9 cellular contexts compared by ENCODE assay signal in genomic region chr16:53089434-53090270, GRCh38. TPM values are rescaled to one million over a fixed set of nuclear protein-coding genes. Genes with fewer than 3 reads are reported as not detected.
DNase-seq lines count a peak whose midpoint lies in the region; ATAC-seq, FAIRE-seq and TF ChIP-seq lines count a peak whose summit lies in the region.
"Had no signal": no experiment of that assay in that cellular context is flagged by ENCODE, and none has a peak within 500 bp of the region (broad histone marks: within the 10 kb centered on the region; RNA-seq: fewer than 3 reads in every experiment).

No MANE protein-coding gene starts in this region.

- H3K36me3 ChIP-seq in A673 (ENCODE audit: insufficient read depth, low read length, poor library complexity, severe bottlenecking) (no peaks in the 10 kb centered on the region), mucosa of rectum (ENCODE audit: control insufficient read depth in 2 of 2, insufficient read depth in 2 of 2, low read length in 2 of 2) (no peaks in the 10 kb centered on the region), WERI-Rb-1 (no peaks in the 10 kb centered on the region)

- BruUV-seq in A673 (replicated peaks; lab: Mats Ljungman, UMichigan), result no TSS peak

- no peak for FAIRE-seq in GM12891 (lab: Jason Lieb, UNC)

- ATAC-seq in HG02885 (IDR thresholded peaks at IDR 0.05; ENCODE audit: poor library complexity, unreplicated experiment), result no peak

- CTCF ChIA-PET in A673 (lab: Charles Lee), result no interaction called here

- no peak overlapping the region for H3K9ac ChIP-seq in mucosa of rectum (ENCODE audit: low read depth in 1 of 2, low read length in 2 of 2)

- intact Hi-C loops in A673 (cut with micrococcal nuclease; ENCODE audit: unreplicated experiment), result no loop called here

- peak overlapping the region; percentile 91 for H3K27ac ChIP-seq in A673 (ENCODE audit: low read depth, low read length, poor library complexity, severe bottlenecking)
- H3K27ac ChIP-seq in cingulate gyrus (ENCODE audit: low read depth, low read length), result peak overlapping the region; percentile 88
- peak overlapping the region; percentile 63 to 86 for H3K27ac ChIP-seq in mucosa of rectum (ENCODE audit: low read depth in 2 of 2, low read length in 2 of 2)
- H3K27ac ChIP-seq in WERI-Rb-1, result no peak overlapping the region

- H3K9me3 ChIP-seq in A673 (ENCODE audit: low read depth, low read length, poor library complexity, severe bottlenecking) (no peaks in the 10 kb centered on the region), mucosa of rectum (ENCODE audit: control insufficient read depth in 2 of 2, low read length in 2 of 2) (no peaks in the 10 kb centered on the region), WERI-Rb-1 (ENCODE audit: severe bottlenecking) (no peaks in the 10 kb centered on the region)
- H3K9me3 ChIP-seq: Caco-2 had no signal

- TF ChIP-seq CTCF in A673 (conservative IDR thresholded peaks at IDR 0.05; ENCODE audit: low read depth, low read length) (no peak), WERI-Rb-1 (IDR thresholded peaks at IDR 0.05; ENCODE audit: low read depth, low read length) (no peak)

- peaks cover 81% of the 10 kb centered on the region for H3K4me1 ChIP-seq in A673 (ENCODE audit: insufficient read depth, low read length, poor library complexity, severe bottlenecking)
- H3K4me1 ChIP-seq in mucosa of rectum (ENCODE audit: control insufficient read depth in 2 of 2, insufficient read depth in 2 of 2, low read length in 2 of 2), result peaks cover 47 to 50% of the 10 kb centered on the region in 2 donors
- H3K4me1 ChIP-seq: Caco-2 had no signal

- peak overlapping the region; percentile 10 for H3K4me3 ChIP-seq in A673 (ENCODE audit: low read depth, low read length, poor library complexity, severe bottlenecking)
- peak overlapping the region in 1 of 2 donors; percentile 3 for H3K4me3 ChIP-seq in mucosa of rectum (ENCODE audit: low read length in 2 of 2)
- no peak overlapping the region for H3K4me3 ChIP-seq in WERI-Rb-1 (ENCODE audit: low read depth, low read length)

- POLR2A ChIA-PET in A673 (lab: Charles Lee; ENCODE audit: low non-redundant PET), result interaction anchor here (0.5 to 0.6 kb wide), 2 partner anchors 9 to 1255 kb away, joined by 5 to 6 read pairs; no protein-coding TSS in a partner anchor

- H3K27me3 ChIP-seq in A673 (replicated peaks; ENCODE audit: insufficient read depth, low read depth, low read length, poor library complexity) (no peaks in the 10 kb centered on the region), mucosa of rectum (ENCODE audit: control insufficient read depth in 2 of 2, insufficient read depth in 2 of 2, low read length in 2 of 2) (no peaks in the 10 kb centered on the region), WERI-Rb-1 (ENCODE audit: insufficient read depth, low read depth, severe bottlenecking) (no peaks in the 10 kb centered on the region)

- no peak for TF ChIP-seq POLR2A in GM12891 (IDR thresholded peaks at IDR 0.05; ENCODE audit: low read depth, low read length)

- peak; percentile 51 for DNase-seq in A673 (ENCODE audit: low spot score)
- DNase-seq in NCI-H1105 (lab: John Stamatoyannopoulos, UW), result peak; percentile 73
- DNase-seq in AML-193 (lab: John Stamatoyannopoulos, UW), result no peak
- DNase-seq in WERI-Rb-1, result no peak
- no peak for DNase-seq in GM12891 (ENCODE audit: insufficient read length, low spot score)
- DNase-seq: Caco-2 had no signal

TF ChIP-seq in GM12891, 5 proteins besides CTCF, POLR2A, EP300 and RAD21:
- TF ChIP-seq PAX5 (IDR thresholded peaks at IDR 0.05; ENCODE audit: insufficient read depth, low read length, severe bottlenecking) (no peak), SPI1 (IDR thresholded peaks at IDR 0.05; ENCODE audit: low read depth, low read length) (no peak), TAF1 (IDR thresholded peaks at IDR 0.05; ENCODE audit: low read depth, low read length) (no peak), POU2F2 (IDR thresholded peaks at IDR 0.05; ENCODE audit: low read depth, low read length) (no peak), POLR2AphosphoS5 (IDR thresholded peaks at IDR 0.05; ENCODE audit: low read depth, low read length) (no peak)

RNA-seq across cellular contexts. Expression of gene CHD9, which starts 34.9 kb away (rescaled TPM):
- total RNA-seq in A673 (2021), result 64.1 and 76.8 TPM in 2 replicates
- polyA plus RNA-seq in GM12891 (2012; ENCODE audit: low read depth, missing spikeins), result 26.8 TPM

RNA-seq across cellular contexts. Expression of gene CHD9NB, which starts 37.0 kb away (rescaled TPM):
- 3.8 and 4.3 TPM in 2 replicates for total RNA-seq in A673 (2021)
- 1.2 TPM for polyA plus RNA-seq in GM12891 (2012; ENCODE audit: low read depth, missing spikeins)
- total RNA-seq: Caco-2 had no signal

Comparison
In these comparisons a context has a peak if more than half of its experiments do, and no peak if none do; other contexts are left out.
1. DNase-seq: peak in A673 (single experiment) and NCI-H1105 (single experiment); none in AML-193 (0 of 2), WERI-Rb-1 (single experiment) and GM12891 (single experiment).